ENCODE assay signal across 1 cellular context in genomic region chr10:43420369-43421200, GRCh38.
A peak's percentile ranks its signal among the peaks of the same experiment; 100 is the strongest.
TF ChIP-seq lines count a peak whose summit lies in the region.

No MANE protein-coding gene starts in this region.

TF ChIP-seq in K562, 482 proteins besides CTCF, POLR2A, EP300 and RAD21 (continued from another document and continues in another):
- TF ChIP-seq HBP1 (CRISPR knock-in tag; IDR thresholded peaks at IDR 0.05) = peak; percentile 77; the same call in 1 of the 2 replicates
- no peak for TF ChIP-seq CBX8 (IDR thresholded peaks at IDR 0.05; ENCODE audit: borderline replicate concordance, extremely low read depth, low read depth, low read length, poor library complexity, severe bottlenecking)
- TF ChIP-seq MTF1 (CRISPR knock-in tag; IDR thresholded peaks at IDR 0.05; ENCODE audit: borderline replicate concordance) = no peak
- no peak for TF ChIP-seq FUS (optimal IDR thresholded peaks at IDR 0.05; ENCODE audit: low read depth, low read length)
- TF ChIP-seq ZNF780A (CRISPR knock-in tag; IDR thresholded peaks at IDR 0.05) = no peak
- no peak for TF ChIP-seq ZNF398 (CRISPR knock-in tag; IDR thresholded peaks at IDR 0.05)
- TF ChIP-seq ZNF3 (CRISPR knock-in tag; IDR thresholded peaks at IDR 0.05) = no peak
- no peak for TF ChIP-seq ZNF175 (CRISPR knock-in tag; IDR thresholded peaks at IDR 0.05; ENCODE audit: low read depth)
- TF ChIP-seq BCL6 (CRISPR knock-in tag; IDR thresholded peaks at IDR 0.05) = no peak
- TF ChIP-seq ZNF551 (CRISPR knock-in tag; IDR thresholded peaks at IDR 0.05) = no peak
- TF ChIP-seq RB1 (IDR thresholded peaks at IDR 0.05; ENCODE audit: low read depth) = peak; percentile 70
- peak; percentile 42; the same call in 1 of the 2 replicates for TF ChIP-seq MAFG (tag; conservative IDR thresholded peaks at IDR 0.05)
- no peak for TF ChIP-seq TGIF2 (CRISPR knock-in tag; IDR thresholded peaks at IDR 0.05)
- TF ChIP-seq TOE1 (IDR thresholded peaks at IDR 0.05; ENCODE audit: borderline replicate concordance) = peak; percentile 82; the same call in 1 of the 2 replicates
- no peak for TF ChIP-seq TOE1 (CRISPR knock-in tag; IDR thresholded peaks at IDR 0.05; ENCODE audit: borderline replicate concordance, low read depth)
- TF ChIP-seq PRPF4 (IDR thresholded peaks at IDR 0.05; ENCODE audit: insufficient read depth, low read depth, low read length, poor library complexity, severe bottlenecking) = no peak
- no peak for TF ChIP-seq ETV5 (CRISPR knock-in tag; IDR thresholded peaks at IDR 0.05; ENCODE audit: low read depth)
- TF ChIP-seq ARID2 (IDR thresholded peaks at IDR 0.05) = 0 out of 2 replicates have a peak, but pooled peaks have one; percentile 38
- TF ChIP-seq FOXA1 (IDR thresholded peaks at IDR 0.05; ENCODE audit: borderline replicate concordance) = no peak
- TF ChIP-seq ETV1 (tag; conservative IDR thresholded peaks at IDR 0.05; ENCODE audit: low read depth) = 0 out of 2 replicates have a peak, but pooled peaks have one; percentile 9
- TF ChIP-seq POLR2G (IDR thresholded peaks at IDR 0.05; ENCODE audit: low read depth, low read length) = peak; percentile 88
- no peak; the same call in 1 of the 2 replicates for TF ChIP-seq MITF (IDR thresholded peaks at IDR 0.05)
- TF ChIP-seq ZNF263 (CRISPR knock-in tag; IDR thresholded peaks at IDR 0.05; ENCODE audit: borderline replicate concordance) = peak; percentile 35; the same call in 1 of the 2 replicates
- TF ChIP-seq TFAM (CRISPR knock-in tag; conservative IDR thresholded peaks at IDR 0.05) = no peak
- no peak for TF ChIP-seq TSC22D4 (tag; IDR thresholded peaks at IDR 0.05)
- no peak for TF ChIP-seq ESRRB (CRISPR knock-in tag; IDR thresholded peaks at IDR 0.05; ENCODE audit: borderline replicate concordance)
- TF ChIP-seq MECOM (CRISPR knock-in tag; IDR thresholded peaks at IDR 0.05) = no peak
- TF ChIP-seq DIDO1 (tag; IDR thresholded peaks at IDR 0.05; ENCODE audit: low read depth) = 0 out of 2 replicates have a peak, but pooled peaks have one; percentile 26
- no peak for TF ChIP-seq ZNF589 (CRISPR knock-in tag; IDR thresholded peaks at IDR 0.05; ENCODE audit: low read depth)
- TF ChIP-seq, protein P1, sequence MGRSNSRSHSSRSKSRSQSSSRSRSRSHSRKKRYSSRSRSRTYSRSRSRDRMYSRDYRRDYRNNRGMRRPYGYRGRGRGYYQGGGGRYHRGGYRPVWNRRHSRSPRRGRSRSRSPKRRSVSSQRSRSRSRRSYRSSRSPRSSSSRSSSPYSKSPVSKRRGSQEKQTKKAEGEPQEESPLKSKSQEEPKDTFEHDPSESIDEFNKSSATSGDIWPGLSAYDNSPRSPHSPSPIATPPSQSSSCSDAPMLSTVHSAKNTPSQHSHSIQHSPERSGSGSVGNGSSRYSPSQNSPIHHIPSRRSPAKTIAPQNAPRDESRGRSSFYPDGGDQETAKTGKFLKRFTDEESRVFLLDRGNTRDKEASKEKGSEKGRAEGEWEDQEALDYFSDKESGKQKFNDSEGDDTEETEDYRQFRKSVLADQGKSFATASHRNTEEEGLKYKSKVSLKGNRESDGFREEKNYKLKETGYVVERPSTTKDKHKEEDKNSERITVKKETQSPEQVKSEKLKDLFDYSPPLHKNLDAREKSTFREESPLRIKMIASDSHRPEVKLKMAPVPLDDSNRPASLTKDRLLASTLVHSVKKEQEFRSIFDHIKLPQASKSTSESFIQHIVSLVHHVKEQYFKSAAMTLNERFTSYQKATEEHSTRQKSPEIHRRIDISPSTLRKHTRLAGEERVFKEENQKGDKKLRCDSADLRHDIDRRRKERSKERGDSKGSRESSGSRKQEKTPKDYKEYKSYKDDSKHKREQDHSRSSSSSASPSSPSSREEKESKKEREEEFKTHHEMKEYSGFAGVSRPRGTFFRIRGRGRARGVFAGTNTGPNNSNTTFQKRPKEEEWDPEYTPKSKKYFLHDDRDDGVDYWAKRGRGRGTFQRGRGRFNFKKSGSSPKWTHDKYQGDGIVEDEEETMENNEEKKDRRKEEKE (IDR thresholded peaks at IDR 0.05; ENCODE audit: borderline replicate concordance in 1 of 2, control insufficient read depth in 1 of 2, low read depth in 2 of 2, low read length in 1 of 2) = no peak
- TF ChIP-seq ZNF561 (CRISPR knock-in tag; conservative IDR thresholded peaks at IDR 0.05) = no peak
- peak; percentile 68 for TF ChIP-seq RBBP5 (IDR thresholded peaks at IDR 0.05; ENCODE audit: borderline replicate concordance, insufficient read depth, low read length, poor library complexity, severe bottlenecking)
- TF ChIP-seq, protein P2, sequence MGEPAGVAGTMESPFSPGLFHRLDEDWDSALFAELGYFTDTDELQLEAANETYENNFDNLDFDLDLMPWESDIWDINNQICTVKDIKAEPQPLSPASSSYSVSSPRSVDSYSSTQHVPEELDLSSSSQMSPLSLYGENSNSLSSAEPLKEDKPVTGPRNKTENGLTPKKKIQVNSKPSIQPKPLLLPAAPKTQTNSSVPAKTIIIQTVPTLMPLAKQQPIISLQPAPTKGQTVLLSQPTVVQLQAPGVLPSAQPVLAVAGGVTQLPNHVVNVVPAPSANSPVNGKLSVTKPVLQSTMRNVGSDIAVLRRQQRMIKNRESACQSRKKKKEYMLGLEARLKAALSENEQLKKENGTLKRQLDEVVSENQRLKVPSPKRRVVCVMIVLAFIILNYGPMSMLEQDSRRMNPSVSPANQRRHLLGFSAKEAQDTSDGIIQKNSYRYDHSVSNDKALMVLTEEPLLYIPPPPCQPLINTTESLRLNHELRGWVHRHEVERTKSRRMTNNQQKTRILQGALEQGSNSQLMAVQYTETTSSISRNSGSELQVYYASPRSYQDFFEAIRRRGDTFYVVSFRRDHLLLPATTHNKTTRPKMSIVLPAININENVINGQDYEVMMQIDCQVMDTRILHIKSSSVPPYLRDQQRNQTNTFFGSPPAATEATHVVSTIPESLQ (CRISPR knock-in tag; IDR thresholded peaks at IDR 0.05) = 0 out of 2 replicates have a peak, but pooled peaks have one; percentile 75
- no peak for TF ChIP-seq SREBF1 (IDR thresholded peaks at IDR 0.05; ENCODE audit: borderline replicate concordance, low read depth, low read length)
- 0 out of 2 replicates have a peak, but pooled peaks have one; percentile 28 for TF ChIP-seq E2F3 (CRISPR knock-in tag; IDR thresholded peaks at IDR 0.05)
- no peak for TF ChIP-seq ZFP91 (CRISPR knock-in tag; IDR thresholded peaks at IDR 0.05)
- TF ChIP-seq, protein P3, sequence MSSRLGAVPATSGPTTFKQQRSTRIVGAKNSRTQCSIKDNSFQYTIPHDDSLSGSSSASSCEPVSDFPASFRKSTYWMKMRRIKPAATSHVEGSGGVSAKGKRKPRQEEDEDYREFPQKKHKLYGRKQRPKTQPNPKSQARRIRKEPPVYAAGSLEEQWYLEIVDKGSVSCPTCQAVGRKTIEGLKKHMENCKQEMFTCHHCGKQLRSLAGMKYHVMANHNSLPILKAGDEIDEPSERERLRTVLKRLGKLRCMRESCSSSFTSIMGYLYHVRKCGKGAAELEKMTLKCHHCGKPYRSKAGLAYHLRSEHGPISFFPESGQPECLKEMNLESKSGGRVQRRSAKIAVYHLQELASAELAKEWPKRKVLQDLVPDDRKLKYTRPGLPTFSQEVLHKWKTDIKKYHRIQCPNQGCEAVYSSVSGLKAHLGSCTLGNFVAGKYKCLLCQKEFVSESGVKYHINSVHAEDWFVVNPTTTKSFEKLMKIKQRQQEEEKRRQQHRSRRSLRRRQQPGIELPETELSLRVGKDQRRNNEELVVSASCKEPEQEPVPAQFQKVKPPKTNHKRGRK (tag; IDR thresholded peaks at IDR 0.05) = no peak
- TF ChIP-seq POLR2AphosphoS2 (IDR thresholded peaks at IDR 0.05; ENCODE audit: low read length) = no peak
- no peak for TF ChIP-seq LCOR (CRISPR knock-in tag; IDR thresholded peaks at IDR 0.05)
- peak; percentile 34; the same call in 1 of the 2 replicates for TF ChIP-seq TFAP4 (CRISPR knock-in tag; IDR thresholded peaks at IDR 0.05; ENCODE audit: borderline replicate concordance)
- no peak for TF ChIP-seq NUFIP1 (IDR thresholded peaks at IDR 0.05; ENCODE audit: partially characterized antibody)
- no peak for TF ChIP-seq HNRNPK (IDR thresholded peaks at IDR 0.05; ENCODE audit: low read depth, low read length, poor library complexity, severe bottlenecking)
- TF ChIP-seq ZNF695 (CRISPR knock-in tag; IDR thresholded peaks at IDR 0.05) = no peak
- no peak for TF ChIP-seq ZNF408 (CRISPR knock-in tag; IDR thresholded peaks at IDR 0.05; ENCODE audit: low read depth)
- peak; percentile 82 for TF ChIP-seq SUPT5H (IDR thresholded peaks at IDR 0.05)
- TF ChIP-seq, protein P4, sequence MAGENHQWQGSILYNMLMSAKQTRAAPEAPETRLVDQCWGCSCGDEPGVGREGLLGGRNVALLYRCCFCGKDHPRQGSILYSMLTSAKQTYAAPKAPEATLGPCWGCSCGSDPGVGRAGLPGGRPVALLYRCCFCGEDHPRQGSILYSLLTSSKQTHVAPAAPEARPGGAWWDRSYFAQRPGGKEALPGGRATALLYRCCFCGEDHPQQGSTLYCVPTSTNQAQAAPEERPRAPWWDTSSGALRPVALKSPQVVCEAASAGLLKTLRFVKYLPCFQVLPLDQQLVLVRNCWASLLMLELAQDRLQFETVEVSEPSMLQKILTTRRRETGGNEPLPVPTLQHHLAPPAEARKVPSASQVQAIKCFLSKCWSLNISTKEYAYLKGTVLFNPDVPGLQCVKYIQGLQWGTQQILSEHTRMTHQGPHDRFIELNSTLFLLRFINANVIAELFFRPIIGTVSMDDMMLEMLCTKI (IDR thresholded peaks at IDR 0.05; ENCODE audit: partially characterized antibody) = no peak
- no peak for TF ChIP-seq HMG20A (CRISPR knock-in tag; conservative IDR thresholded peaks at IDR 0.05)
- TF ChIP-seq, protein P5, sequence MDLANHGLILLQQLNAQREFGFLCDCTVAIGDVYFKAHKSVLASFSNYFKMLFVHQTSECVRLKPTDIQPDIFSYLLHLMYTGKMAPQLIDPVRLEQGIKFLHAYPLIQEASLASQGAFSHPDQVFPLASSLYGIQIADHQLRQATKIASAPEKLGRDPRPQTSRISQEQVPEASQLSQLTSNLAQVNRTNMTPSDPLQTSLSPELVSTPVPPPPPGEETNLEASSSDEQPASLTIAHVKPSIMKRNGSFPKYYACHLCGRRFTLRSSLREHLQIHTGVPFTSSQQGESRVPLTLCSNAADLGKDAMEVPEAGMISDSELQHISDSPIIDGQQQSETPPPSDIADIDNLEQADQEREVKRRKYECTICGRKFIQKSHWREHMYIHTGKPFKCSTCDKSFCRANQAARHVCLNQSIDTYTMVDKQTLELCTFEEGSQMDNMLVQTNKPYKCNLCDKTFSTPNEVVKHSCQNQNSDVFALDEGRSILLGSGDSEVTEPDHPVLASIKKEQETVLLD (IDR thresholded peaks at IDR 0.05) = peak; percentile 72
